ENCODE assay signal across 8 cellular contexts in genomic region chr19:11505032-11505503, GRCh38. TPM values are rescaled to one million over a fixed set of nuclear protein-coding genes. Genes with fewer than 3 reads are reported as not detected.
DNase-seq lines count a peak whose midpoint lies in the region; ATAC-seq, FAIRE-seq and TF ChIP-seq lines count a peak whose summit lies in the region.

No MANE protein-coding gene starts in this region.

- no peak for TF ChIP-seq CTCF in A673 (conservative IDR thresholded peaks at IDR 0.05; ENCODE audit: low read depth, low read length)
- no peak for TF ChIP-seq CTCF in VCaP (conservative IDR thresholded peaks at IDR 0.05)

- H3K4me1 ChIP-seq in A673 (ENCODE audit: insufficient read depth, low read length, poor library complexity, severe bottlenecking) (peaks cover 7% of the 10 kb centered on the region), small intestine (ENCODE audit: control insufficient read depth in 2 of 2, insufficient read depth in 1 of 2, low read depth in 1 of 2, low read length in 1 of 2) (no peaks in the 10 kb centered on the region)

- H3K4me3 ChIP-seq in A673 (ENCODE audit: low read depth, low read length, poor library complexity, severe bottlenecking) (peak overlapping the region; percentile 85), small intestine (ENCODE audit: low read depth in 1 of 2, low read length in 2 of 2) (peak overlapping the region; percentile 80 to 88)

- DNase-seq in A673 (ENCODE audit: low spot score) = peak; percentile 96
- peak; percentile 94 for DNase-seq in NCI-H2171 (lab: John Stamatoyannopoulos, UW)
- DNase-seq in T47D (ENCODE audit: low read depth in 1 of 2, low spot score in 1 of 2) = peak; percentile 89 to 96
- peak; percentile 100 for DNase-seq in iPS-NIHi11 (ENCODE audit: low spot score)
- DNase-seq in small intestine = peak; percentile 97

- peak; percentile 90 for ATAC-seq in GM18868 (IDR thresholded peaks at IDR 0.05; ENCODE audit: unreplicated experiment)
- peak; percentile 94 for ATAC-seq in HG03108 (IDR thresholded peaks at IDR 0.05; ENCODE audit: unreplicated experiment)

- WGBS in small intestine, 3 donors = 0 to 1% (median 1%) methylated on average over 12 to 33 of the region's 33 CpGs

- in situ Hi-C loops in T47D (cut with HindIII; ENCODE audit: low pct_unique_long_range_greater_than_20kb, low sequenced_read_pairs) = no loop called here

- intact Hi-C loops in A673 (cut with micrococcal nuclease; ENCODE audit: unreplicated experiment) = no loop called here

- no TSS peak for BruUV-seq in A673 (replicated peaks; lab: Mats Ljungman, UMichigan)

- POLR2A ChIA-PET in A673 (lab: Charles Lee; ENCODE audit: low non-redundant PET) = no interaction called here

- H3K9me3 ChIP-seq in A673 (ENCODE audit: low read depth, low read length, poor library complexity, severe bottlenecking) = no peaks in the 10 kb centered on the region
- H3K9me3 ChIP-seq in small intestine (ENCODE audit: control insufficient read depth, low read depth) = no peaks in the 10 kb centered on the region

- H3K27ac ChIP-seq in A673 (ENCODE audit: low read depth, low read length, poor library complexity, severe bottlenecking) (peak overlapping the region; percentile 94), VCaP (peak overlapping the region; percentile 92), small intestine (ENCODE audit: low read depth in 1 of 2, low read length in 1 of 2) (peak overlapping the region; percentile 80 to 97)

- CTCF ChIA-PET in A673 (lab: Charles Lee) = no interaction called here

- FAIRE-seq in small intestine (lab: Jason Lieb, UNC) = no peak

- H3K36me3 ChIP-seq in A673 (ENCODE audit: insufficient read depth, low read length, poor library complexity, severe bottlenecking) = no peaks in the 10 kb centered on the region
- peaks cover 0 to 3% of the 10 kb centered on the region in 2 donors for H3K36me3 ChIP-seq in small intestine (ENCODE audit: control insufficient read depth in 2 of 2, insufficient read depth in 2 of 2, low read length in 2 of 2)

- no peaks in the 10 kb centered on the region for H3K27me3 ChIP-seq in A673 (replicated peaks; ENCODE audit: insufficient read depth, low read depth, low read length, poor library complexity)
- no peaks in the 10 kb centered on the region for H3K27me3 ChIP-seq in small intestine (ENCODE audit: control insufficient read depth in 2 of 2, insufficient read depth in 2 of 2, low read length in 2 of 2)

RNA-seq across cellular contexts. Expression of gene ZNF653, which starts 0.6 kb away (rescaled TPM):
- total RNA-seq in A673 (2021) = 15.9 and 16.4 TPM in 2 replicates
- polyA plus RNA-seq in small intestine = 10 to 100 TPM in 2 of 3 donors, 1 to 10 TPM in 1; 7.5 to 25.1 (median 12.3) TPM

RNA-seq across cellular contexts. Expression of gene ECSIT, which starts 23.9 kb away (rescaled TPM):
- 64.7 and 74.8 TPM in 2 replicates for total RNA-seq in A673 (2021)
- 100 to 1,000 TPM in 1 of 3 donors, 10 to 100 TPM in 2; 80.8 to 106 (median 92.9) TPM for polyA plus RNA-seq in small intestine

RNA-seq across cellular contexts. Expression of gene ELAVL3, which starts 24.2 kb away (rescaled TPM):
- 5.3 TPM in 2 replicates for total RNA-seq in A673 (2021)
- polyA plus RNA-seq in small intestine = 1 to 10 TPM in 1 of 3 donors, under 1 TPM in 2; 0.45 to 2.1 (median 0.81) TPM

RNA-seq across cellular contexts. Expression of gene CNN1, which starts 33.6 kb away (rescaled TPM):
- total RNA-seq in A673 (2021) = 0.60 TPM in 1 of 2 replicates, not detected in the other
- polyA plus RNA-seq in small intestine = 10 to 100 TPM in 2 of 3 donors, 1 to 10 TPM in 1; 1.1 to 44.8 (median 22.7) TPM

RNA-seq across cellular contexts. Expression of gene ELOF1, which starts 54.0 kb away (rescaled TPM):
- 83.5 and 97.9 TPM in 2 replicates for total RNA-seq in A673 (2021)
- 10 to 100 TPM; 39.0 to 80.3 (median 64.0) TPM for polyA plus RNA-seq in small intestine

Comparison
In these comparisons a context has a peak if more than half of its experiments do, and no peak if none do; other contexts are left out.
1. Peak in every context shown above with its lines: DNase-seq, ATAC-seq, H3K4me3 ChIP-seq and H3K27ac ChIP-seq.